8 cellular contexts compared by ENCODE assay signal in genomic region chr18:3177902-3178687, GRCh38. TPM values are rescaled to one million over a fixed set of nuclear protein-coding genes. Genes with fewer than 3 reads are reported as not detected.
DNase-seq lines count a peak whose midpoint lies in the region; ATAC-seq, FAIRE-seq and TF ChIP-seq lines count a peak whose summit lies in the region.

No MANE protein-coding gene starts in this region.

- no peaks in the 10 kb centered on the region for H3K9me2 ChIP-seq in Karpas-422 (replicated peaks; ENCODE audit: insufficient read depth, low read length)

- ATAC-seq in GM18498 (IDR thresholded peaks at IDR 0.05; ENCODE audit: unreplicated experiment): peak; percentile 92
- ATAC-seq in GM21576 (IDR thresholded peaks at IDR 0.05; ENCODE audit: unreplicated experiment): peak; percentile 82

- peaks cover 36% of the 10 kb centered on the region for H3K4me1 ChIP-seq in Karpas-422 (ENCODE audit: low read length)

- H3K4me3 ChIP-seq in Karpas-422 (ENCODE audit: low read length) (peak overlapping the region; percentile 26; the same call in 1 of the 2 replicates), bronchial epithelial cell (ENCODE audit: low read depth, low read length) (no peak overlapping the region)

- H4K20me1 ChIP-seq in Karpas-422 (ENCODE audit: insufficient read depth, low read depth, low read length): no peaks in the 10 kb centered on the region

- H3K4me2 ChIP-seq in Karpas-422 (ENCODE audit: low read depth, low read length, poor library complexity, severe bottlenecking): peak overlapping the region; percentile 60

- H3K9ac ChIP-seq in Karpas-422 (ENCODE audit: low read length): peak overlapping the region; percentile 43

- H3K36me3 ChIP-seq in Karpas-422 (ENCODE audit: insufficient read depth, low read length) (no peaks in the 10 kb centered on the region), bronchial epithelial cell (ENCODE audit: control insufficient read depth, insufficient read depth, low read length) (no peaks in the 10 kb centered on the region)

- peak; percentile 7 for FAIRE-seq in bronchial epithelial cell (lab: Jason Lieb, UNC)

- peak overlapping the region; percentile 45; the same call in 1 of the 2 replicates for H3K27ac ChIP-seq in Karpas-422 (ENCODE audit: low read length)

- H3K79me2 ChIP-seq in Karpas-422 (ENCODE audit: low read length): no peaks in the 10 kb centered on the region

- no peaks in the 10 kb centered on the region for H3K9me3 ChIP-seq in Karpas-422 (ENCODE audit: low read length)

- no peak for TF ChIP-seq CTCF in bronchial epithelial cell (IDR thresholded peaks at IDR 0.05; ENCODE audit: insufficient read depth, low read length, severe bottlenecking)

- no peaks in the 10 kb centered on the region for H3K27me3 ChIP-seq in Karpas-422 (ENCODE audit: low read length)
- no peaks in the 10 kb centered on the region for H3K27me3 ChIP-seq in bronchial epithelial cell (ENCODE audit: control insufficient read depth, insufficient read depth, low read length)

- DNase-seq in Karpas-422 (peak; percentile 88), bronchial epithelial cell (ENCODE audit: low read depth) (no peak), pons (ENCODE audit: low spot score) (peak; percentile 91), T-helper 9 cell (no peak), NCI-H2081 (lab: John Stamatoyannopoulos, UW) (no peak), A172 (ENCODE audit: low spot score) (no peak)

- peak overlapping the region; percentile 35 for H2AFZ ChIP-seq in Karpas-422 (ENCODE audit: low read length)

RNA-seq across cellular contexts. Expression of gene MYOM1, which starts 41.7 kb away (rescaled TPM):
- 0.04 TPM in 1 of 2 replicates, not detected in the other for total RNA-seq in Karpas-422 (2014; rRNA removed; shearing (Covaris generic); ENCODE audit: low replicate concordance)
- total RNA-seq in bronchial epithelial cell: 0.26 and 0.38 TPM in 2 replicates
- total RNA-seq in A172 (2014; rRNA removed; shearing (Covaris generic)): not detected in 2 replicates

Comparison
In these comparisons a context has a peak if more than half of its experiments do, and no peak if none do; other contexts are left out.
1. DNase-seq: peak in Karpas-422 (single experiment) and pons (single experiment); none in bronchial epithelial cell (single experiment), T-helper 9 cell (single experiment), NCI-H2081 (0 of 2) and A172 (single experiment).